19 cellular contexts compared by ENCODE assay signal in genomic region chr19:310781-311496, GRCh38. TPM values are rescaled to one million over a fixed set of nuclear protein-coding genes. Genes with fewer than 3 reads are reported as not detected.
DNase-seq lines count a peak whose midpoint lies in the region; ATAC-seq and TF ChIP-seq lines count a peak whose summit lies in the region.
"Had no signal": no experiment of that assay in that cellular context is flagged by ENCODE, and none has a peak within 500 bp of the region (broad histone marks: within the 10 kb centered on the region; RNA-seq: fewer than 3 reads in every experiment).

No MANE protein-coding gene starts in this region.

- no peaks in the 10 kb centered on the region for H3K27me3 ChIP-seq in right atrium auricular region
- H3K27me3 ChIP-seq in esophagus muscularis mucosa, result no peaks in the 10 kb centered on the region
- no peaks in the 10 kb centered on the region for H3K27me3 ChIP-seq in BE2C

- H3K9me3 ChIP-seq in right atrium auricular region (no peaks in the 10 kb centered on the region), esophagus muscularis mucosa (no peaks in the 10 kb centered on the region), BE2C (no peaks in the 10 kb centered on the region)

- no peak for TF ChIP-seq POLR2A in esophagus muscularis mucosa (IDR thresholded peaks at IDR 0.05; ENCODE audit: low read depth)

- intact Hi-C loops in left cardiac atrium (cut with DNase I), result no loop called here
- intact Hi-C loops in esophagus muscularis mucosa (cut with DNase I), result no loop called here
- intact Hi-C loops in sciatic nerve (cut with DNase I), result no loop called here

- in situ Hi-C loops in GM13977 (cut with MboI; ENCODE audit: low pct_unique_long_range_greater_than_20kb, low sequenced_read_pairs, unreplicated experiment), result no loop called here

- H3K27ac ChIP-seq in right atrium auricular region, result peak overlapping the region; percentile 47 to 55
- H3K27ac ChIP-seq in esophagus muscularis mucosa (replicated peaks in 1 of 4), result peak overlapping the region; percentile 28 to 71 (median 60)
- H3K27ac ChIP-seq in urinary bladder (ENCODE audit: low read depth), result no peak overlapping the region

- H3K36me3 ChIP-seq in right atrium auricular region (peaks cover 71% of the 10 kb centered on the region), esophagus muscularis mucosa (peaks cover 51 to 83% (median 78%) of the 10 kb centered on the region in 4 donors), urinary bladder (ENCODE audit: insufficient read depth) (peaks cover 10% of the 10 kb centered on the region), BE2C (peaks cover 36% of the 10 kb centered on the region)

- no peak for TF ChIP-seq EP300 in esophagus muscularis mucosa (IDR thresholded peaks at IDR 0.05)

- H3K4me1 ChIP-seq in right atrium auricular region, result no peaks in the 10 kb centered on the region
- peaks cover 10 to 15% (median 12%) of the 10 kb centered on the region in 4 donors for H3K4me1 ChIP-seq in esophagus muscularis mucosa
- no peaks in the 10 kb centered on the region for H3K4me1 ChIP-seq in urinary bladder (ENCODE audit: insufficient read depth)
- no peaks in the 10 kb centered on the region for H3K4me1 ChIP-seq in BE2C

- peak overlapping the region; percentile 28 to 34 for H3K4me3 ChIP-seq in right atrium auricular region
- H3K4me3 ChIP-seq in esophagus muscularis mucosa, result peak overlapping the region; percentile 38 to 54 (median 44)
- H3K4me3 ChIP-seq in urinary bladder (ENCODE audit: low read depth, low read length), result peak overlapping the region; percentile 30
- H3K4me3 ChIP-seq in BE2C (ENCODE audit: low read depth, low read length), result no peak overlapping the region

- DNase-seq in right atrium auricular region (ENCODE audit: low spot score) (no peak), left cardiac atrium (no peak), esophagus muscularis mucosa (ENCODE audit: extremely low spot score) (no peak), sciatic nerve (ENCODE audit: low spot score) (no peak), BE2C (no peak), NCI-H187 (lab: John Stamatoyannopoulos, UW) (no peak), GM13977 (ENCODE audit: low spot score) (no peak)
- DNase-seq: activated CD4-positive, alpha-beta memory T cell treated with anti-CD3 and anti-CD28 coated beads, Interleukin-2, amount 10 ng/mL, durations not matched to agents 7 days and 5 days; activated naive CD4-positive, alpha-beta T cell treated with anti-CD3 and anti-CD28 coated beads, Interleukin-2, amount 50 U/mL, for 16 hours; anterior cingulate cortex; C1 segment of cervical spinal cord; midbrain; NCI-H510A treated with DMSO at 0.1 percent for 48 hours; RPMI8226; substantia nigra; T1000 had no signal

- TF ChIP-seq CTCF in right atrium auricular region (IDR thresholded peaks at IDR 0.05) (no peak), esophagus muscularis mucosa (IDR thresholded peaks at IDR 0.05) (no peak), BE2C (IDR thresholded peaks at IDR 0.05; ENCODE audit: low read depth, low read length) (no peak), GM13977 (IDR thresholded peaks at IDR 0.05; ENCODE audit: extremely low read depth, insufficient read depth, missing control alignments) (no peak)

- WGBS in esophagus muscularis mucosa, result 87% methylated on average over 11 of the region's 24 CpGs
- 91% methylated on average over 24 of the region's 24 CpGs for WGBS in urinary bladder

- ATAC-seq in left cardiac atrium, result no peak
- peak; percentile 51 for ATAC-seq in sciatic nerve
- ATAC-seq: HepG2; natural killer cell treated with Interleukin-12 subunit alpha and Interleukin-12 subunit beta and Interleukin-15 and Interleukin-18, amount 100 ng/mL, for 72 hours had no signal

RNA-seq across cellular contexts. Expression of gene PLPP2, which starts 19.7 kb away (rescaled TPM):
- total RNA-seq in right atrium auricular region (1 to 10 TPM in 1 of 2 donors, under 1 TPM in 1; 0.82 to 3.3 TPM), left cardiac atrium (under 1 TPM; 0.76 to 0.85 TPM), esophagus muscularis mucosa (1 to 10 TPM; 2.1 to 9.1 (median 5.0) TPM), sciatic nerve (8.6 TPM), urinary bladder (7.8 TPM)
- polyA plus RNA-seq in urinary bladder, result 17.5 TPM
- polyA plus RNA-seq in BE2C (2012; ENCODE audit: insufficient read depth, insufficient read length, low read depth), result 0.60 TPM
- total RNA-seq: HepG2 had no signal
- polyA plus RNA-seq: HepG2 had no signal

RNA-seq across cellular contexts. Expression of gene MIER2, which starts 33.7 kb away (rescaled TPM):
- total RNA-seq in right atrium auricular region (10 to 100 TPM; 15.2 to 22.4 TPM), left cardiac atrium (10 to 100 TPM; 18.2 to 25.0 TPM), esophagus muscularis mucosa (10 to 100 TPM; 11.6 to 26.4 (median 18.9) TPM), sciatic nerve (24.5 TPM), urinary bladder (16.0 TPM)
- 30.4 TPM for polyA plus RNA-seq in urinary bladder
- polyA plus RNA-seq in BE2C (2012; ENCODE audit: insufficient read depth, insufficient read length, low read depth), result 59.0 TPM
